ENCODE assay signal across 8 cellular contexts in genomic region chr17:73291260-73291801, GRCh38. TPM values are rescaled to one million over a fixed set of nuclear protein-coding genes. Genes with fewer than 3 reads are reported as not detected.
A peak's percentile ranks its signal among the peaks of the same experiment; 100 is the strongest.
DNase-seq lines count a peak whose midpoint lies in the region; ATAC-seq, FAIRE-seq and TF ChIP-seq lines count a peak whose summit lies in the region.

No MANE protein-coding gene starts in this region.

- H3K4me1 ChIP-seq in thymus (ENCODE audit: control insufficient read depth, insufficient read depth, low read length), result peaks cover 2% of the 10 kb centered on the region

- no peaks in the 10 kb centered on the region for H3K36me3 ChIP-seq in thymus (ENCODE audit: control insufficient read depth, insufficient read depth)

- peak overlapping the region; percentile 39 for H3K27ac ChIP-seq in thymus (ENCODE audit: low read depth)

- H3K4me3 Mint-ChIP-seq in activated T-helper 2 cell treated with anti-CD3 and anti-CD28 coated beads, Interferon-gamma antibody, Interleukin-2, Interleukin-4, amounts not matched to agents 10 μg/mL and 5 μg/mL and 100 μg/mL, durations not matched to agents 14 hours and 24 hours and 36 hours (ENCODE audit: low read depth), result no peak overlapping the region

- no peaks in the 10 kb centered on the region for H3K27me3 Mint-ChIP-seq in activated T-helper 2 cell treated with anti-CD3 and anti-CD28 coated beads, Interferon-gamma antibody, Interleukin-2, Interleukin-4, amounts not matched to agents 10 μg/mL and 5 μg/mL and 100 μg/mL, durations not matched to agents 14 hours and 24 hours and 36 hours (ENCODE audit: low read depth)

- WGBS in thymus, result 47% methylated on average over 8 of the region's 8 CpGs

- H3K4me1 Mint-ChIP-seq in activated T-helper 2 cell treated with anti-CD3 and anti-CD28 coated beads, Interferon-gamma antibody, Interleukin-2, Interleukin-4, amounts not matched to agents 10 μg/mL and 5 μg/mL and 100 μg/mL, durations not matched to agents 14 hours and 24 hours and 36 hours (ENCODE audit: low read depth), result peaks cover 12% of the 10 kb centered on the region

- no peak for FAIRE-seq in HTR-8/SVneo (lab: Jason Lieb, UNC)

- intact Hi-C loops in activated T-helper 2 cell treated with anti-CD3 and anti-CD28 coated beads, Interferon-gamma antibody, Interleukin-2, Interleukin-4, amounts not matched to agents 10 μg/mL and 5 μg/mL and 100 μg/mL, durations not matched to agents 14 hours and 24 hours and 36 hours (cut with micrococcal nuclease), result no loop called here

- DNase-seq in GM10266 (ENCODE audit: extremely low spot score) (peak; percentile 57), HTR-8/SVneo (ENCODE audit: insufficient read length, low spot score) (peak; percentile 91), astrocyte of the cerebellum (ENCODE audit: low read depth) (peak; percentile 88), kidney tubule cell (ENCODE audit: low spot score) (peak; percentile 92)
- DNase-seq in activated T-helper 2 cell treated with anti-CD3 and anti-CD28 coated beads, Interferon-gamma antibody, Interleukin-2, Interleukin-4, amounts not matched to agents 10 μg/mL and 5 μg/mL and 100 μg/mL, durations not matched to agents 14 hours and 24 hours and 36 hours (ENCODE audit: low spot score), result no peak
- DNase-seq in stimulated activated CD4-positive, alpha-beta T cell treated with anti-CD3 and anti-CD28 coated beads, Interleukin-4, amount 100 ng/mL, for 1 hour, result no peak

- peak overlapping the region; percentile 6 for H3K4me3 ChIP-seq in astrocyte of the cerebellum (ENCODE audit: low read depth, low read length)
- H3K4me3 ChIP-seq in thymus (ENCODE audit: low read length), result no peak overlapping the region

- TF ChIP-seq CTCF in GM10266 (IDR thresholded peaks at IDR 0.05; ENCODE audit: control insufficient read depth, insufficient read depth, low read depth, missing control alignments) (no peak), astrocyte of the cerebellum (IDR thresholded peaks at IDR 0.05; ENCODE audit: low read depth, low read length, missing control alignments) (no peak)

- in situ Hi-C loops in astrocyte of the cerebellum (cut with HindIII; ENCODE audit: low sequenced_read_pairs), result no loop called here

- no peaks in the 10 kb centered on the region for H3K9me3 ChIP-seq in thymus (ENCODE audit: control insufficient read depth)

- no peaks in the 10 kb centered on the region for H3K36me3 Mint-ChIP-seq in activated T-helper 2 cell treated with anti-CD3 and anti-CD28 coated beads, Interferon-gamma antibody, Interleukin-2, Interleukin-4, amounts not matched to agents 10 μg/mL and 5 μg/mL and 100 μg/mL, durations not matched to agents 14 hours and 24 hours and 36 hours (ENCODE audit: low read depth)

- no peaks in the 10 kb centered on the region for H3K9me3 Mint-ChIP-seq in activated T-helper 2 cell treated with anti-CD3 and anti-CD28 coated beads, Interferon-gamma antibody, Interleukin-2, Interleukin-4, amounts not matched to agents 10 μg/mL and 5 μg/mL and 100 μg/mL, durations not matched to agents 14 hours and 24 hours and 36 hours

- no peaks in the 10 kb centered on the region for H3K27me3 ChIP-seq in thymus (ENCODE audit: control insufficient read depth, insufficient read depth)

- peak; percentile 90 for ATAC-seq in GM21723 (IDR thresholded peaks at IDR 0.05; ENCODE audit: unreplicated experiment)

- no peak overlapping the region for H3K27ac Mint-ChIP-seq in activated T-helper 2 cell treated with anti-CD3 and anti-CD28 coated beads, Interferon-gamma antibody, Interleukin-2, Interleukin-4, amounts not matched to agents 10 μg/mL and 5 μg/mL and 100 μg/mL, durations not matched to agents 14 hours and 24 hours and 36 hours

RNA-seq across cellular contexts. Expression of gene CDC42EP4, which starts 20.5 kb away (rescaled TPM):
- polyA plus RNA-seq in thymus, result 30.9 TPM
- total RNA-seq in activated T-helper 2 cell treated with anti-CD3 and anti-CD28 coated beads, Interferon-gamma antibody, Interleukin-2, Interleukin-4, amounts not matched to agents 10 μg/mL and 5 μg/mL and 100 μg/mL, durations not matched to agents 14 hours and 24 hours and 36 hours, result 1.6 and 2.8 TPM in 2 replicates

RNA-seq across cellular contexts. Expression of gene CPSF4L, which starts 29.7 kb away (rescaled TPM):
- not detected for polyA plus RNA-seq in thymus
- total RNA-seq in activated T-helper 2 cell treated with anti-CD3 and anti-CD28 coated beads, Interferon-gamma antibody, Interleukin-2, Interleukin-4, amounts not matched to agents 10 μg/mL and 5 μg/mL and 100 μg/mL, durations not matched to agents 14 hours and 24 hours and 36 hours, result not detected in 2 replicates

Comparison
In these comparisons a context has a peak if more than half of its experiments do, and no peak if none do; other contexts are left out.
1. DNase-seq: peak in GM10266 (single experiment), HTR-8/SVneo (single experiment), astrocyte of the cerebellum (single experiment) and kidney tubule cell (single experiment); none in activated T-helper 2 cell treated with anti-CD3 and anti-CD28 coated beads, Interferon-gamma antibody, Interleukin-2, Interleukin-4, amounts not matched to agents 10 μg/mL and 5 μg/mL and 100 μg/mL, durations not matched to agents 14 hours and 24 hours and 36 hours (single experiment) and stimulated activated CD4-positive, alpha-beta T cell treated with anti-CD3 and anti-CD28 coated beads, Interleukin-4, amount 100 ng/mL, for 1 hour (single experiment).